Comparison of ENCODE assay signal across 8 cellular contexts in genomic region chrX:77894921-77895886, GRCh38. TPM values are rescaled to one million over a fixed set of nuclear protein-coding genes. Genes with fewer than 3 reads are reported as not detected.
DNase-seq lines count a peak whose midpoint lies in the region; ATAC-seq and TF ChIP-seq lines count a peak whose summit lies in the region.

Gene MAGT1 (minus strand): TSS chrX:77895435. CDS start chrX:77895410, 25 bp downstream.

- DNase-seq in AG10803 (ENCODE audit: low read depth) (peak; percentile 96), NCI-H460 (ENCODE audit: extremely low read depth, low read depth) (peak; percentile 99), cerebellar nuclear complex (lab: John Stamatoyannopoulos, UW) (peak; percentile 62 to 75), islet precursor cell (peak; percentile 97)
- peak; percentile 75 for DNase-seq in activated CD4-positive, CD25-positive, alpha-beta regulatory T cell treated with anti-CD3 and anti-CD28 coated beads, Interleukin-2, amount 50 U/mL, for 72 hours
- peak; percentile 74 to 87 (median 81) for DNase-seq in stimulated activated CD4-positive, alpha-beta T cell treated with anti-CD3 and anti-CD28 coated beads, Interleukin-12 subunit alpha, Interleukin-12 subunit beta, amount 100 ng/mL, for 48 hours (ENCODE audit: low read depth in 2 of 3, low spot score in 1 of 3)

- TF ChIP-seq CTCF in AG10803 (conservative IDR thresholded peaks at IDR 0.05; ENCODE audit: low read length) = no peak

- ATAC-seq in GM19043 (IDR thresholded peaks at IDR 0.05; ENCODE audit: low read depth, unreplicated experiment) (peak; percentile 86), HG03378 (IDR thresholded peaks at IDR 0.05; ENCODE audit: unreplicated experiment) (peak; percentile 85)

- peak within 1 kb of the TSS; percentile 87 for H3K4me3 ChIP-seq in AG10803 (ENCODE audit: low read length)

RNA-seq across cellular contexts. Expression of gene MAGT1, which starts in this region (rescaled TPM):
- total RNA-seq in NCI-H460 (2014; rRNA removed; shearing (Covaris generic)) = 90.5 and 95.0 TPM in 2 replicates
- polyA plus RNA-seq in NCI-H460 (2014; cell fraction: nucleus; rRNA removed) = 28.1 and 33.1 TPM in 2 replicates

Comparison
In these comparisons a context has a peak if more than half of its experiments do, and no peak if none do; other contexts are left out.
1. Peak in every context shown above with its lines: DNase-seq, ATAC-seq and H3K4me3 ChIP-seq.